ENCODE assay signal across 1 cellular context in genomic region chr19:15643387-15643786, GRCh38.
TF ChIP-seq lines count a peak whose summit lies in the region.

No MANE protein-coding gene starts in this region.

TF ChIP-seq in HepG2, 621 proteins besides CTCF, POLR2A, EP300 and RAD21 (continued from another document and continues in another):
- 0 out of 2 replicates have a peak, but pooled peaks have one; percentile 14 for TF ChIP-seq TCF7 (IDR thresholded peaks at IDR 0.05; ENCODE audit: low read depth)
- TF ChIP-seq ZFY (CRISPR knock-in tag; IDR thresholded peaks at IDR 0.05) = peak; percentile 30; the same call in 1 of the 2 replicates
- no peak for TF ChIP-seq BRD4 (CRISPR knock-in tag; IDR thresholded peaks at IDR 0.05)
- no peak for TF ChIP-seq ZNF770 (CRISPR knock-in tag; IDR thresholded peaks at IDR 0.05)
- TF ChIP-seq THYN1 (CRISPR knock-in tag; IDR thresholded peaks at IDR 0.05; ENCODE audit: borderline replicate concordance, low read depth) = no peak
- no peak for TF ChIP-seq FOXA1 (IDR thresholded peaks at IDR 0.05)
- peak; percentile 66 for TF ChIP-seq FOXA1 (CRISPR knock-in tag; IDR thresholded peaks at IDR 0.05)
- no peak for TF ChIP-seq ZFP90 (CRISPR knock-in tag; IDR thresholded peaks at IDR 0.05; ENCODE audit: borderline replicate concordance)
- no peak for TF ChIP-seq ZNF124 (CRISPR knock-in tag; IDR thresholded peaks at IDR 0.05)
- no peak for TF ChIP-seq ZNF574 (CRISPR knock-in tag; IDR thresholded peaks at IDR 0.05)
- TF ChIP-seq CEBPB (IDR thresholded peaks at IDR 0.05; ENCODE audit: borderline replicate concordance, low read depth, low read length) = peak; percentile 87
- TF ChIP-seq ZNF577 (CRISPR knock-in tag; IDR thresholded peaks at IDR 0.05; ENCODE audit: borderline replicate concordance, low read depth) = no peak
- no peak for TF ChIP-seq ATRX (CRISPR knock-in tag; IDR thresholded peaks at IDR 0.05; ENCODE audit: borderline replicate concordance)
- TF ChIP-seq ZNF18 (CRISPR knock-in tag; IDR thresholded peaks at IDR 0.05; ENCODE audit: insufficient replicate concordance) = peak; percentile 24
- peak; percentile 73; the same call in 1 of the 2 replicates for TF ChIP-seq MIER2 (CRISPR knock-in tag; IDR thresholded peaks at IDR 0.05)
- no peak for TF ChIP-seq DMAP1 (CRISPR knock-in tag; IDR thresholded peaks at IDR 0.05)
- no peak for TF ChIP-seq ZNF414 (CRISPR knock-in tag; IDR thresholded peaks at IDR 0.05)
- TF ChIP-seq GZF1 (CRISPR knock-in tag; IDR thresholded peaks at IDR 0.05) = no peak
- no peak for TF ChIP-seq ZBTB8A (CRISPR knock-in tag; IDR thresholded peaks at IDR 0.05; ENCODE audit: borderline replicate concordance, low read depth)
- TF ChIP-seq FOXP1 (IDR thresholded peaks at IDR 0.05) = no peak
- TF ChIP-seq FOXP1 (CRISPR knock-in tag; IDR thresholded peaks at IDR 0.05) = peak; percentile 65
- no peak for TF ChIP-seq ZNF570 (CRISPR knock-in tag; IDR thresholded peaks at IDR 0.05; ENCODE audit: borderline replicate concordance)
- TF ChIP-seq ATF4 (CRISPR knock-in tag; IDR thresholded peaks at IDR 0.05) = no peak
- TF ChIP-seq FOXJ3 (CRISPR knock-in tag; IDR thresholded peaks at IDR 0.05; ENCODE audit: borderline replicate concordance) = peak; percentile 56; the same call in 1 of the 2 replicates
- no peak for TF ChIP-seq ZBTB34 (CRISPR knock-in tag; IDR thresholded peaks at IDR 0.05)
- no peak for TF ChIP-seq ZNF256 (CRISPR knock-in tag; conservative IDR thresholded peaks at IDR 0.05)
- TF ChIP-seq CHD2 (IDR thresholded peaks at IDR 0.05; ENCODE audit: low read depth, low read length) = no peak
- no peak for TF ChIP-seq TEAD2 (CRISPR knock-in tag; IDR thresholded peaks at IDR 0.05)
- TF ChIP-seq IRX3 (CRISPR knock-in tag; IDR thresholded peaks at IDR 0.05; ENCODE audit: borderline replicate concordance, low read depth) = no peak
- TF ChIP-seq PAWR (CRISPR knock-in tag; IDR thresholded peaks at IDR 0.05; ENCODE audit: borderline replicate concordance) = no peak
- no peak for TF ChIP-seq SMARCE1 (IDR thresholded peaks at IDR 0.05; ENCODE audit: borderline replicate concordance)
- TF ChIP-seq ARID2 (CRISPR knock-in tag; IDR thresholded peaks at IDR 0.05; ENCODE audit: borderline replicate concordance) = no peak
- TF ChIP-seq BRF2 (CRISPR knock-in tag; IDR thresholded peaks at IDR 0.05) = no peak
- no peak for TF ChIP-seq TERF1 (CRISPR knock-in tag; IDR thresholded peaks at IDR 0.05)
- no peak for TF ChIP-seq ZNF891 (CRISPR knock-in tag; IDR thresholded peaks at IDR 0.05)
- TF ChIP-seq TFDP1 (CRISPR knock-in tag; IDR thresholded peaks at IDR 0.05; ENCODE audit: borderline replicate concordance) = no peak
- TF ChIP-seq ZNF580 (CRISPR knock-in tag; IDR thresholded peaks at IDR 0.05; ENCODE audit: borderline replicate concordance, low read depth) = no peak
- no peak for TF ChIP-seq ZNF572 (CRISPR knock-in tag; IDR thresholded peaks at IDR 0.05)
- TF ChIP-seq PPARG (CRISPR knock-in tag; conservative IDR thresholded peaks at IDR 0.05) = 0 out of 2 replicates have a peak, but pooled peaks have one; percentile 20
- no peak for TF ChIP-seq PBX2 (CRISPR knock-in tag; IDR thresholded peaks at IDR 0.05)
- no peak for TF ChIP-seq ZNF569 (CRISPR knock-in tag; IDR thresholded peaks at IDR 0.05; ENCODE audit: borderline replicate concordance)
- TF ChIP-seq LCORL (IDR thresholded peaks at IDR 0.05) = no peak
- peak; percentile 38; the same call in 1 of the 2 replicates for TF ChIP-seq LCORL (CRISPR knock-in tag; IDR thresholded peaks at IDR 0.05)
- no peak for TF ChIP-seq ZFP37 (CRISPR knock-in tag; IDR thresholded peaks at IDR 0.05; ENCODE audit: borderline replicate concordance)
- TF ChIP-seq ZNF619 (CRISPR knock-in tag; IDR thresholded peaks at IDR 0.05) = no peak
- no peak for TF ChIP-seq SIN3B (IDR thresholded peaks at IDR 0.05; ENCODE audit: low read length)
- TF ChIP-seq RORA (CRISPR knock-in tag; IDR thresholded peaks at IDR 0.05) = no peak
- no peak for TF ChIP-seq NR1H2 (CRISPR knock-in tag; IDR thresholded peaks at IDR 0.05; ENCODE audit: borderline replicate concordance, low read depth)
- TF ChIP-seq MED13 (CRISPR knock-in tag; IDR thresholded peaks at IDR 0.05) = no peak
- no peak for TF ChIP-seq ZNF513 (CRISPR knock-in tag; conservative IDR thresholded peaks at IDR 0.05)
- peak; percentile 92 for TF ChIP-seq ZNF644 (CRISPR knock-in tag; IDR thresholded peaks at IDR 0.05; ENCODE audit: low read depth)
